11 cellular contexts compared by ENCODE assay signal in the genomic region with DNA sequence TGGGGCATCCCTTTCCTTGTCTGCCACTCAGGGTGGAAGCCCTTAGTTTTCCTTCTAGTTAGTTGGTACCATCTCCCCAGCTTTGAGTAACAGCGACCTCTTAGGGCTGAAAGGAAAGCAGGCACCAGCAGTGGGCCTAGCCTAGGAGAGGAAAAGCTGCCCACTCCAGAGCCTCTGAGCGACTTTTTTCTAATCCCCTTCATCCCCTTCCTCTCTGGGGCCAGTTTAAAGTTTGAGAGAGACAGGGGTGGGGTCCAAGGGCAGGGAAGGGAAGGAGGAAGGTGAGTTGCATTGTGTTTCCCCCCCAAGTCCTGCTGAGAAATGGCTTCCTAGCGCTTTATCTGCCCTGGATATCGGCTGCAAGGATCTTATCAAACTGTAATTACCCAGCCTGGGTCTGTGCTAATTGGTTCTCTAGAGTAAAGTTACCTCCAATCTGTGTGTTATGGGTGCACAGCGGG.
DNase-seq lines count a peak whose midpoint lies in the region; ATAC-seq and TF ChIP-seq lines count a peak whose summit lies in the region.
"Had no signal": no experiment of that assay in that cellular context is flagged by ENCODE, and none has a peak within 500 bp of the region (broad histone marks: within the 10 kb centered on the region; RNA-seq: fewer than 3 reads in every experiment).

No MANE protein-coding gene starts in this region.

- peaks cover 9% of the 10 kb centered on the region for H3K27me3 ChIP-seq in A673 (replicated peaks; ENCODE audit: insufficient read depth, low read depth, low read length, poor library complexity)
- no peaks in the 10 kb centered on the region for H3K27me3 ChIP-seq in foreskin keratinocyte
- H3K27me3 ChIP-seq: SJCRH30 had no signal

- CTCF ChIA-PET in A673 (lab: Charles Lee), result no interaction called here

- H3K27ac ChIP-seq in A673 (ENCODE audit: low read depth, low read length, poor library complexity, severe bottlenecking) (no peak overlapping the region), foreskin keratinocyte (no peak overlapping the region)
- H3K27ac ChIP-seq: SJCRH30 had no signal

- H3K36me3 ChIP-seq in A673 (ENCODE audit: insufficient read depth, low read length, poor library complexity, severe bottlenecking), result no peaks in the 10 kb centered on the region
- H3K36me3 ChIP-seq: SJCRH30 had no signal

- DNase-seq in A673 (ENCODE audit: low spot score) (peak; percentile 18), H4 (ENCODE audit: low spot score) (peak; percentile 21), NCI-H748 treated with DMSO at 0.1 percent for 48 hours (lab: John Stamatoyannopoulos, UW) (peak; percentile 26), foreskin keratinocyte (no peak), NCI-H1436 treated with DMSO at 0.1 percent for 48 hours (lab: John Stamatoyannopoulos, UW) (no peak), G401 (ENCODE audit: low spot score) (no peak), NCI-H1930 (lab: John Stamatoyannopoulos, UW) (no peak), NCI-H2107 (lab: John Stamatoyannopoulos, UW) (no peak)
- DNase-seq: left cardiac atrium, substantia nigra had no signal

- POLR2A ChIA-PET in A673 (lab: Charles Lee; ENCODE audit: low non-redundant PET), result no interaction called here

- in situ Hi-C loops in G401 (cut with HindIII; ENCODE audit: low sequenced_read_pairs), result no loop called here

- TF ChIP-seq CTCF in A673 (conservative IDR thresholded peaks at IDR 0.05; ENCODE audit: low read depth, low read length), result peak; percentile 49
- peak; percentile 36 for TF ChIP-seq CTCF in foreskin keratinocyte (conservative IDR thresholded peaks at IDR 0.05)

- intact Hi-C loops in A673 (cut with micrococcal nuclease; ENCODE audit: unreplicated experiment), result no loop called here

- no peak for ATAC-seq in foreskin keratinocyte
- ATAC-seq: left cardiac atrium had no signal

- no TSS peak for BruUV-seq in A673 (replicated peaks; lab: Mats Ljungman, UMichigan)

- H3K4me3 ChIP-seq in A673 (ENCODE audit: low read depth, low read length, poor library complexity, severe bottlenecking), result no peak overlapping the region
- H3K4me3 ChIP-seq: SJCRH30 had no signal

- H3K4me1 ChIP-seq in A673 (ENCODE audit: insufficient read depth, low read length, poor library complexity, severe bottlenecking) (no peaks in the 10 kb centered on the region), foreskin keratinocyte (no peaks in the 10 kb centered on the region)
- H3K4me1 ChIP-seq: SJCRH30 had no signal

- no peaks in the 10 kb centered on the region for H3K9me3 ChIP-seq in A673 (ENCODE audit: low read depth, low read length, poor library complexity, severe bottlenecking)
- H3K9me3 ChIP-seq: SJCRH30 had no signal

Comparison
In these comparisons a context has a peak if more than half of its experiments do, and no peak if none do; other contexts are left out.
1. DNase-seq: peak in A673 (single experiment), H4 (single experiment) and NCI-H748 treated with DMSO at 0.1 percent for 48 hours (single experiment); none in foreskin keratinocyte (0 of 2), NCI-H1436 treated with DMSO at 0.1 percent for 48 hours (single experiment), G401 (single experiment), NCI-H1930 (0 of 2) and NCI-H2107 (single experiment).